Comparison of ENCODE assay signal across 30 cellular contexts in genomic region chr7:138197306-138197640, GRCh38.
"Had no signal": no experiment of that assay in that cellular context is flagged by ENCODE, and none has a peak within 500 bp of the region (broad histone marks: within the 10 kb centered on the region; RNA-seq: fewer than 3 reads in every experiment).

No MANE protein-coding gene starts in this region.

- H3K4me1 Mint-ChIP-seq: activated CD4-positive, alpha-beta T cell treated with anti-CD3 and anti-CD28 coated beads, Interleukin-2, amount 10 ng/mL, durations not matched to agents 24 days and 14 days; activated naive CD8-positive, alpha-beta T cell treated with anti-CD3 and anti-CD28 coated beads for 36 hours; brain; nephron progenitor cell; stimulated activated effector memory CD8-positive, alpha-beta T cell treated with anti-CD3 and anti-CD28 coated beads, Interleukin-12 subunit alpha, Interleukin-12 subunit beta, amount 100 ng/mL, for 72 hours had no signal

- H3K9me3 ChIP-seq: ascending aorta, esophagus squamous epithelium, pancreas, right lobe of liver, thoracic aorta, upper lobe of left lung, vagina had no signal

- H3K4me1 ChIP-seq: ascending aorta, left ventricle myocardium inferior had no signal

- H3K27ac Mint-ChIP-seq: activated CD4-positive, alpha-beta memory T cell treated with anti-CD3 and anti-CD28 coated beads for 36 hours; activated CD4-positive, alpha-beta T cell treated with anti-CD3 and anti-CD28 coated beads, Interleukin-2, amount 10 ng/mL, durations not matched to agents 24 days and 14 days; activated naive CD4-positive, alpha-beta T cell treated with anti-CD3 and anti-CD28 coated beads for 36 hours; activated naive CD8-positive, alpha-beta T cell treated with anti-CD3 and anti-CD28 coated beads for 36 hours; activated T-helper 1 cell treated with anti-CD3 and anti-CD28 coated beads, Interleukin-12 subunit alpha, Interleukin-12 subunit beta, Interleukin-2, Interleukin-4 antibody, amounts not matched to agents 30 ng/mL and 10 ng/mL and 1 ng/mL, durations not matched to agents 14 hours and 24 hours and 36 hours; stimulated activated effector memory CD8-positive, alpha-beta T cell treated with anti-CD3 and anti-CD28 coated beads, Interleukin-12 subunit alpha, Interleukin-12 subunit beta, amount 100 ng/mL, for 72 hours; stimulated activated naive CD8-positive, alpha-beta T cell treated with anti-CD3 and anti-CD28 coated beads, Interleukin-15, Interleukin-2, amounts not matched to agents 100 ng/mL and 50 ng/mL, for 24 hours; T-helper 1 cell treated with Interleukin-12 subunit alpha and Interleukin-12 subunit beta and Interleukin-4 antibody, amounts not matched to agents 30 μg/mL and 1 μg/mL, for 36 hours had no signal

- H3K4me3 ChIP-seq: ascending aorta, esophagus squamous epithelium, left ventricle myocardium inferior, lung, pancreas, right lobe of liver, thoracic aorta, upper lobe of left lung, vagina had no signal

- H3K9me3 Mint-ChIP-seq: activated CD4-positive, alpha-beta memory T cell treated with anti-CD3 and anti-CD28 coated beads for 36 hours; activated CD4-positive, alpha-beta T cell treated with anti-CD3 and anti-CD28 coated beads, Interleukin-2, amount 10 ng/mL, durations not matched to agents 24 days and 14 days; activated naive CD4-positive, alpha-beta T cell treated with anti-CD3 and anti-CD28 coated beads for 36 hours; activated naive CD8-positive, alpha-beta T cell treated with anti-CD3 and anti-CD28 coated beads for 36 hours; activated T-helper 1 cell treated with anti-CD3 and anti-CD28 coated beads, Interleukin-12 subunit alpha, Interleukin-12 subunit beta, Interleukin-2, Interleukin-4 antibody, amounts not matched to agents 30 ng/mL and 10 ng/mL and 1 ng/mL, durations not matched to agents 14 hours and 24 hours and 36 hours; nephron progenitor cell; stimulated activated effector memory CD8-positive, alpha-beta T cell treated with anti-CD3 and anti-CD28 coated beads, Interleukin-12 subunit alpha, Interleukin-12 subunit beta, amount 100 ng/mL, for 72 hours; stimulated activated naive CD8-positive, alpha-beta T cell treated with anti-CD3 and anti-CD28 coated beads, Interleukin-15, Interleukin-2, amounts not matched to agents 100 ng/mL and 50 ng/mL, for 24 hours; T-helper 1 cell treated with Interleukin-12 subunit alpha and Interleukin-12 subunit beta and Interleukin-4 antibody, amounts not matched to agents 30 μg/mL and 1 μg/mL, for 36 hours had no signal

- ATAC-seq: stimulated activated effector memory CD8-positive, alpha-beta T cell treated with anti-CD3 and anti-CD28 coated beads, Interleukin-12 subunit alpha, Interleukin-12 subunit beta, amount 100 ng/mL, for 72 hours had no signal

- H3K27ac ChIP-seq: ascending aorta, left ventricle myocardium inferior, pancreas, right lobe of liver, thoracic aorta, vagina had no signal

- H3K36me3 ChIP-seq: ascending aorta, esophagus squamous epithelium, left ventricle myocardium inferior, pancreas, right lobe of liver, thoracic aorta, upper lobe of left lung, vagina had no signal

- H3K36me3 Mint-ChIP-seq: activated CD4-positive, alpha-beta memory T cell treated with anti-CD3 and anti-CD28 coated beads for 36 hours; activated naive CD8-positive, alpha-beta T cell treated with anti-CD3 and anti-CD28 coated beads for 36 hours; brain; stimulated activated effector memory CD8-positive, alpha-beta T cell treated with anti-CD3 and anti-CD28 coated beads, Interleukin-12 subunit alpha, Interleukin-12 subunit beta, amount 100 ng/mL, for 72 hours had no signal

- H3K4me3 Mint-ChIP-seq: activated CD4-positive, alpha-beta memory T cell treated with anti-CD3 and anti-CD28 coated beads for 36 hours; activated CD4-positive, alpha-beta T cell treated with anti-CD3 and anti-CD28 coated beads, Interleukin-2, amount 10 ng/mL, durations not matched to agents 24 days and 14 days; activated naive CD4-positive, alpha-beta T cell treated with anti-CD3 and anti-CD28 coated beads for 36 hours; activated naive CD8-positive, alpha-beta T cell treated with anti-CD3 and anti-CD28 coated beads for 36 hours; activated T-helper 1 cell treated with anti-CD3 and anti-CD28 coated beads, Interleukin-12 subunit alpha, Interleukin-12 subunit beta, Interleukin-2, Interleukin-4 antibody, amounts not matched to agents 30 ng/mL and 10 ng/mL and 1 ng/mL, durations not matched to agents 14 hours and 24 hours and 36 hours; brain; nephron progenitor cell; stimulated activated effector memory CD8-positive, alpha-beta T cell treated with anti-CD3 and anti-CD28 coated beads, Interleukin-12 subunit alpha, Interleukin-12 subunit beta, amount 100 ng/mL, for 72 hours; stimulated activated naive CD8-positive, alpha-beta T cell treated with anti-CD3 and anti-CD28 coated beads, Interleukin-15, Interleukin-2, amounts not matched to agents 100 ng/mL and 50 ng/mL, for 24 hours; T-helper 1 cell treated with Interleukin-12 subunit alpha and Interleukin-12 subunit beta and Interleukin-4 antibody, amounts not matched to agents 30 μg/mL and 1 μg/mL, for 36 hours had no signal

- DNase-seq: activated CD4-positive, alpha-beta memory T cell treated with anti-CD3 and anti-CD28 coated beads for 36 hours; activated CD4-positive, alpha-beta T cell treated with anti-CD3 and anti-CD28 coated beads, Interleukin-2, amount 10 ng/mL, durations not matched to agents 24 days and 14 days; activated CD4-positive, CD25-positive, alpha-beta regulatory T cell treated with anti-CD3 and anti-CD28 coated beads, Interleukin-2, amount 50 U/mL, for 72 hours; activated CD8-positive, alpha-beta memory T cell treated with anti-CD3 and anti-CD28 coated beads, Interleukin-2, amount 50 U/mL, for 4 hours; activated effector memory CD4-positive, alpha-beta T cell treated with anti-CD3 and anti-CD28 coated beads, Interleukin-2, amount 50 U/mL, for 16 hours; activated naive CD4-positive, alpha-beta T cell treated with anti-CD3 and anti-CD28 coated beads for 36 hours; activated naive CD8-positive, alpha-beta T cell treated with anti-CD3 and anti-CD28 coated beads for 36 hours; activated T-cell treated with anti-CD3 and anti-CD28 coated beads, Interleukin-2, amount 50 U/mL, for 1 hour; caudate nucleus; cortex of kidney; esophagus squamous epithelium; foreskin melanocyte; islet precursor cell; left ventricle myocardium inferior; nephron progenitor cell; pancreas; right lobe of liver; stimulated activated CD4-positive, alpha-beta T cell treated with anti-CD3 and anti-CD28 coated beads, Interleukin-4, amount 100 ng/mL, for 24 hours; SW 1271; T-helper 9 cell; upper lobe of left lung had no signal

- H3K27me3 ChIP-seq: ascending aorta, esophagus squamous epithelium, pancreas, right lobe of liver, upper lobe of left lung, vagina had no signal
